Comparison of ENCODE assay signal across 23 cellular contexts in the genomic region with DNA sequence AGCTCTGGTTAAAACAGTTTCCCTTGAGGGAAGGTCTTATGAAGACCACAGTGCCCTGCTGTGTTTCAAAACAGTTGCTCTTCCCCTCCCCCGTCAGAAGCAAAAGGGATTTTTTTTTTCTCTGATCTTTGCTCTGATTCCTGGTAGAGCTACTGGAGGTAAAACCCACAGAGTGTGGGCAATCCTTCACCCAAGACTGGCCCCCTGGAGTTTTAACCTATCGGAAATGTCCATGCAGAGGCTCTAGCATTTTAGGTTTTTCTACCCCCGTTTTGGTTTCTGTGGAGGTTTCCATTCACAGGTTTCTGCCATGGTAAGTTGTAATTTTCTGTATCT. TPM values are rescaled to one million over a fixed set of nuclear protein-coding genes. Genes with fewer than 3 reads are reported as not detected.
DNase-seq lines count a peak whose midpoint lies in the region; ATAC-seq and TF ChIP-seq lines count a peak whose summit lies in the region.
"Had no signal": no experiment of that assay in that cellular context is flagged by ENCODE, and none has a peak within 500 bp of the region (broad histone marks: within the 10 kb centered on the region; RNA-seq: fewer than 3 reads in every experiment).

No MANE protein-coding gene starts in this region.

- no peaks in the 10 kb centered on the region for H3K27me3 ChIP-seq in WERI-Rb-1 (ENCODE audit: insufficient read depth, low read depth, severe bottlenecking)

- peak; percentile 22 for DNase-seq in activated CD4-positive, alpha-beta T cell treated with anti-CD3 and anti-CD28 coated beads for 48 hours
- no peak for DNase-seq in activated CD4-positive, alpha-beta T cell treated with anti-CD3 and anti-CD28 coated beads for 1 hour
- DNase-seq in Jurkat, Clone E6-1 (ENCODE audit: low read depth, low spot score): peak; percentile 36
- peak; percentile 52 for DNase-seq in activated CD4-positive, alpha-beta memory T cell treated with anti-CD3 and anti-CD28 coated beads for 36 hours
- DNase-seq in naive thymus-derived CD8-positive, alpha-beta T cell: peak in 1 of 10 donors; percentile 16
- DNase-seq in occipital lobe (lab: John Stamatoyannopoulos, UW) (no peak), WERI-Rb-1 (no peak), D341Med (ENCODE audit: low spot score) (no peak)
- DNase-seq: 8988T; activated B cell treated with CpG ODN at 0.5 μM for 24 hours; anterior cingulate cortex; cerebellar nuclear complex; heart left ventricle; naive thymus-derived CD4-positive, alpha-beta T cell; NCI-H1694 treated with DMSO at 0.1 percent for 48 hours; NCI-H446 treated with DMSO at 0.1 percent for 48 hours; small intestine; trophoblast cell had no signal

- no peak overlapping the region for H3K27ac ChIP-seq in WERI-Rb-1
- H3K27ac ChIP-seq: heart left ventricle, prostate gland had no signal

- H3K27me3 Mint-ChIP-seq in activated CD4-positive, alpha-beta memory T cell treated with anti-CD3 and anti-CD28 coated beads for 36 hours: peaks cover 23% of the 10 kb centered on the region
- peaks cover 3 to 14% (median 10%) of the 10 kb centered on the region in 5 donors for H3K27me3 Mint-ChIP-seq in naive thymus-derived CD8-positive, alpha-beta T cell

- CTCF ChIA-PET in activated CD4-positive, alpha-beta memory T cell treated with anti-CD3 and anti-CD28 coated beads for 36 hours (lab: Charles Lee): interaction anchor here (1.5 to 1.9 kb wide), 3 partner anchors 16 to 66 kb away, joined by 4 to 14 read pairs (median 5); no protein-coding TSS in a partner anchor

- H3K36me3 ChIP-seq in WERI-Rb-1: no peaks in the 10 kb centered on the region
- H3K36me3 ChIP-seq: HAP-1, heart left ventricle, prostate gland had no signal

- no peaks in the 10 kb centered on the region for H3K9me3 ChIP-seq in WERI-Rb-1 (ENCODE audit: severe bottlenecking)
- H3K9me3 ChIP-seq: HAP-1, heart left ventricle, prostate gland had no signal

- peak; percentile 59 to 74 for ATAC-seq in naive thymus-derived CD8-positive, alpha-beta T cell
- ATAC-seq: heart left ventricle; naive thymus-derived CD4-positive, alpha-beta T cell; Right ventricle myocardium inferior had no signal

- H3K36me3 Mint-ChIP-seq in activated CD4-positive, alpha-beta memory T cell treated with anti-CD3 and anti-CD28 coated beads for 36 hours: no peaks in the 10 kb centered on the region
- H3K36me3 Mint-ChIP-seq in naive thymus-derived CD8-positive, alpha-beta T cell: no peaks in the 10 kb centered on the region

- no peak for TF ChIP-seq CTCF in WERI-Rb-1 (IDR thresholded peaks at IDR 0.05; ENCODE audit: low read depth, low read length)

- intact Hi-C loops in activated CD4-positive, alpha-beta memory T cell treated with anti-CD3 and anti-CD28 coated beads for 36 hours (cut with micrococcal nuclease): no loop called here

- H3K4me1 Mint-ChIP-seq in activated CD4-positive, alpha-beta memory T cell treated with anti-CD3 and anti-CD28 coated beads for 36 hours (ENCODE audit: low read depth): peaks cover 17% of the 10 kb centered on the region
- peaks cover 10 to 17% (median 12%) of the 10 kb centered on the region in 4 donors for H3K4me1 Mint-ChIP-seq in naive thymus-derived CD8-positive, alpha-beta T cell
- H3K4me1 Mint-ChIP-seq: activated B cell treated with CpG ODN at 0.5 μM for 24 hours had no signal

- POLR2A ChIA-PET in activated CD4-positive, alpha-beta memory T cell treated with anti-CD3 and anti-CD28 coated beads for 36 hours (lab: Charles Lee): no interaction called here
- POLR2A ChIA-PET in naive thymus-derived CD8-positive, alpha-beta T cell (lab: Charles Lee): no interaction called here

- no peak overlapping the region for H3K4me3 Mint-ChIP-seq in activated CD4-positive, alpha-beta memory T cell treated with anti-CD3 and anti-CD28 coated beads for 36 hours
- H3K4me3 Mint-ChIP-seq in naive thymus-derived CD8-positive, alpha-beta T cell: peak overlapping the region in 5 of 10 donors; percentile 36 to 61 (median 53)
- H3K4me3 Mint-ChIP-seq: activated B cell treated with CpG ODN at 0.5 μM for 24 hours had no signal

- no peak overlapping the region for H3K4me3 ChIP-seq in Jurkat, Clone E6-1 (ENCODE audit: low read length)
- no peak overlapping the region for H3K4me3 ChIP-seq in WERI-Rb-1 (ENCODE audit: low read depth, low read length)
- H3K4me3 ChIP-seq: HAP-1, heart left ventricle, prostate gland had no signal

- H3K9me3 Mint-ChIP-seq in activated CD4-positive, alpha-beta memory T cell treated with anti-CD3 and anti-CD28 coated beads for 36 hours: no peaks in the 10 kb centered on the region
- H3K9me3 Mint-ChIP-seq in naive thymus-derived CD8-positive, alpha-beta T cell: no peaks in the 10 kb centered on the region
- H3K9me3 Mint-ChIP-seq: activated B cell treated with CpG ODN at 0.5 μM for 24 hours had no signal

- H3K27ac Mint-ChIP-seq in activated CD4-positive, alpha-beta memory T cell treated with anti-CD3 and anti-CD28 coated beads for 36 hours: no peak overlapping the region
- H3K27ac Mint-ChIP-seq in naive thymus-derived CD8-positive, alpha-beta T cell: peak overlapping the region in 5 of 10 donors; percentile 0 to 40 (median 29)
- H3K27ac Mint-ChIP-seq: activated B cell treated with CpG ODN at 0.5 μM for 24 hours had no signal

RNA-seq across cellular contexts. Expression of gene GRM2, which starts 27.7 kb away (rescaled TPM):
- polyA plus RNA-seq in Jurkat, Clone E6-1 (2012; ENCODE audit: insufficient read depth, insufficient read length): not detected
- under 1 TPM; 0.22 to 0.29 TPM for total RNA-seq in activated CD4-positive, alpha-beta memory T cell treated with anti-CD3 and anti-CD28 coated beads for 36 hours
- 1 to 10 TPM; 2.9 to 5.0 TPM for total RNA-seq in naive thymus-derived CD8-positive, alpha-beta T cell
- under 1 TPM in 1 of 3 donors, not detected in 2; 0.09 TPM for polyA plus RNA-seq in naive thymus-derived CD8-positive, alpha-beta T cell
- total RNA-seq in occipital lobe: 12.5 TPM

RNA-seq across cellular contexts. Expression of gene IQCF6, which starts 44.5 kb away (rescaled TPM):
- polyA plus RNA-seq in Jurkat, Clone E6-1 (2012; ENCODE audit: insufficient read depth, insufficient read length): not detected
- total RNA-seq in activated CD4-positive, alpha-beta memory T cell treated with anti-CD3 and anti-CD28 coated beads for 36 hours: not detected
- not detected for total RNA-seq in naive thymus-derived CD8-positive, alpha-beta T cell
- polyA plus RNA-seq in naive thymus-derived CD8-positive, alpha-beta T cell: not detected
- total RNA-seq in occipital lobe: not detected
- total RNA-seq: activated B cell treated with CpG ODN at 0.5 μM for 24 hours; heart left ventricle; lung microvascular endothelial cell; naive thymus-derived CD4-positive, alpha-beta T cell; prostate gland; Right ventricle myocardium inferior had no signal
- polyA plus RNA-seq: BJ; heart left ventricle; naive thymus-derived CD4-positive, alpha-beta T cell; small intestine had no signal

Comparison
In these comparisons a context has a peak if more than half of its experiments do, and no peak if none do; other contexts are left out.
1. DNase-seq: peak in activated CD4-positive, alpha-beta T cell treated with anti-CD3 and anti-CD28 coated beads for 48 hours (single experiment), Jurkat, Clone E6-1 (single experiment) and activated CD4-positive, alpha-beta memory T cell treated with anti-CD3 and anti-CD28 coated beads for 36 hours (single experiment); none in activated CD4-positive, alpha-beta T cell treated with anti-CD3 and anti-CD28 coated beads for 1 hour (single experiment), occipital lobe (single experiment), WERI-Rb-1 (single experiment) and D341Med (single experiment).